ENCODE assay signal across 13 cellular contexts in genomic region chr12:11773889-11774677, GRCh38.
A peak's percentile ranks its signal among the peaks of the same experiment; 100 is the strongest.
DNase-seq lines count a peak whose midpoint lies in the region; ATAC-seq and TF ChIP-seq lines count a peak whose summit lies in the region.
"Had no signal": no experiment of that assay in that cellular context is flagged by ENCODE, and none has a peak within 500 bp of the region (broad histone marks: within the 10 kb centered on the region; RNA-seq: fewer than 3 reads in every experiment).

No MANE protein-coding gene starts in this region.

- H4K20me1 ChIP-seq in BLaER1 = no peaks in the 10 kb centered on the region

- peak overlapping the region; percentile 56 for H3K9ac ChIP-seq in BLaER1
- H3K9ac ChIP-seq in muscle layer of colon (ENCODE audit: low read length) = no peak overlapping the region

- H3K4me3 Mint-ChIP-seq in WTC11 = no peak overlapping the region

- TF ChIP-seq CTCF in HL-60 (IDR thresholded peaks at IDR 0.05; ENCODE audit: insufficient read depth, low read length) (no peak), WTC11 (IDR thresholded peaks at IDR 0.05) (no peak), uterus (IDR thresholded peaks at IDR 0.05) (no peak)

- H3K27ac Mint-ChIP-seq in WTC11 = peak overlapping the region; percentile 5; the same call in 1 of the 2 replicates

- POLR2A ChIA-PET in WTC11 (lab: Charles Lee) = no interaction called here

- peak; percentile 91 to 99 for DNase-seq in HL-60 (ENCODE audit: low read depth in 1 of 2, low spot score in 1 of 2)
- no peak for DNase-seq in WTC11 (ENCODE audit: low spot score)
- no peak for DNase-seq in NCI-H1436 (lab: John Stamatoyannopoulos, UW)
- no peak for DNase-seq in A172 (ENCODE audit: low spot score)
- no peak for DNase-seq in uterus
- DNase-seq in NCI-H226 = no peak
- DNase-seq: COR-L47; heart right ventricle; naive thymus-derived CD8-positive, alpha-beta T cell; NCI-H2227 treated with DMSO at 0.1 percent for 48 hours; stimulated activated CD4-positive, alpha-beta T cell treated with anti-CD3 and anti-CD28 coated beads, Interleukin-15, amount 100 ng/mL, for 24 hours had no signal

- ATAC-seq in WTC11 = no peak
- ATAC-seq: naive thymus-derived CD8-positive, alpha-beta T cell had no signal

- H3K9me3 ChIP-seq in BLaER1 = peaks cover 6% of the 10 kb centered on the region; the same call in 1 of the 2 replicates
- no peaks in the 10 kb centered on the region for H3K9me3 ChIP-seq in muscle layer of colon (ENCODE audit: low read length)
- no peaks in the 10 kb centered on the region for H3K9me3 ChIP-seq in uterus
- H3K9me3 ChIP-seq: heart right ventricle had no signal

- TF ChIP-seq POLR2A in uterus (IDR thresholded peaks at IDR 0.05) = no peak

- peaks cover 30% of the 10 kb centered on the region for H3K36me3 ChIP-seq in BLaER1
- H3K36me3 ChIP-seq in muscle layer of colon (ENCODE audit: insufficient read depth, low read length) = no peaks in the 10 kb centered on the region
- no peaks in the 10 kb centered on the region for H3K36me3 ChIP-seq in uterus

- intact Hi-C loops in uterus (cut with DNase I; ENCODE audit: low total_unique reads) = no loop called here

- H3K4me1 ChIP-seq in BLaER1 (peaks cover 97% of the 10 kb centered on the region), muscle layer of colon (ENCODE audit: insufficient read depth, low read length) (peaks cover 50% of the 10 kb centered on the region), uterus (peaks cover 0 to 3% of the 10 kb centered on the region in 2 donors)

- H3K4me2 ChIP-seq in BLaER1 = peak overlapping the region; percentile 72

- CTCF ChIA-PET in WTC11 (lab: Charles Lee) = interaction anchor here (0.5 kb wide), 1 partner anchor 801 kb away, joined by 3 read pairs; no protein-coding TSS in a partner anchor

- H3K27me3 ChIP-seq in BLaER1 (no peaks in the 10 kb centered on the region), HL-60 (ENCODE audit: insufficient read depth, poor library complexity, severe bottlenecking) (no peaks in the 10 kb centered on the region), muscle layer of colon (ENCODE audit: control insufficient read depth in 1 of 2, insufficient read depth in 2 of 2, low read length in 2 of 2) (no peaks in the 10 kb centered on the region), uterus (no peaks in the 10 kb centered on the region)
- H3K27me3 ChIP-seq: heart right ventricle had no signal

- H3K27me3 Mint-ChIP-seq in WTC11 (ENCODE audit: low read depth) = no peaks in the 10 kb centered on the region
- H3K27me3 Mint-ChIP-seq: naive thymus-derived CD8-positive, alpha-beta T cell had no signal

- H3K27ac ChIP-seq in BLaER1 (peak overlapping the region; percentile 62), HL-60 (replicated peaks) (peak overlapping the region; percentile 96), muscle layer of colon (ENCODE audit: low read depth, low read length) (peak overlapping the region; percentile 6), uterus (no peak overlapping the region)

- peaks cover 15% of the 10 kb centered on the region for H3K4me1 Mint-ChIP-seq in WTC11

- no peaks in the 10 kb centered on the region; the same call in 1 of the 2 replicates for H3K9me3 Mint-ChIP-seq in WTC11
- H3K9me3 Mint-ChIP-seq: naive thymus-derived CD8-positive, alpha-beta T cell had no signal

- no peaks in the 10 kb centered on the region for H3K36me3 Mint-ChIP-seq in WTC11

- H3K4me3 ChIP-seq in BLaER1 = peak overlapping the region; percentile 14; the same call in 1 of the 2 replicates
- H3K4me3 ChIP-seq in HL-60 (replicated peaks; ENCODE audit: insufficient read depth, low read length) = no peak overlapping the region
- H3K4me3 ChIP-seq in muscle layer of colon (ENCODE audit: low read depth in 1 of 2, low read length in 2 of 2) = no peak overlapping the region
- no peak overlapping the region for H3K4me3 ChIP-seq in uterus
- H3K4me3 ChIP-seq: heart right ventricle had no signal

TF ChIP-seq in WTC11, 78 proteins besides CTCF, POLR2A, EP300 and RAD21 (continues in another document):
- TF ChIP-seq PRRX2 (CRISPR knock-in tag; IDR thresholded peaks at IDR 0.05) = no peak
- TF ChIP-seq GRHL2 (CRISPR knock-in tag; IDR thresholded peaks at IDR 0.05; ENCODE audit: insufficient replicate concordance, severe bottlenecking) = no peak
- TF ChIP-seq, protein P1, sequence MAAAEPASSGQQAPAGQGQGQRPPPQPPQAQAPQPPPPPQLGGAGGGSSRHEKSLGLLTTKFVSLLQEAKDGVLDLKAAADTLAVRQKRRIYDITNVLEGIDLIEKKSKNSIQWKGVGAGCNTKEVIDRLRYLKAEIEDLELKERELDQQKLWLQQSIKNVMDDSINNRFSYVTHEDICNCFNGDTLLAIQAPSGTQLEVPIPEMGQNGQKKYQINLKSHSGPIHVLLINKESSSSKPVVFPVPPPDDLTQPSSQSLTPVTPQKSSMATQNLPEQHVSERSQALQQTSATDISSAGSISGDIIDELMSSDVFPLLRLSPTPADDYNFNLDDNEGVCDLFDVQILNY (CRISPR knock-in tag; IDR thresholded peaks at IDR 0.05) = no peak
- TF ChIP-seq ZMAT4 (CRISPR knock-in tag; IDR thresholded peaks at IDR 0.05) = no peak
- no peak for TF ChIP-seq FOXK1 (CRISPR knock-in tag; IDR thresholded peaks at IDR 0.05)
- TF ChIP-seq FOXP4 (CRISPR knock-in tag; IDR thresholded peaks at IDR 0.05) = no peak
- TF ChIP-seq ESRRA (CRISPR knock-in tag; IDR thresholded peaks at IDR 0.05; ENCODE audit: borderline replicate concordance) = no peak
- TF ChIP-seq STAT6 (CRISPR knock-in tag; conservative IDR thresholded peaks at IDR 0.05; ENCODE audit: low read depth) = no peak
- TF ChIP-seq, protein P2, sequence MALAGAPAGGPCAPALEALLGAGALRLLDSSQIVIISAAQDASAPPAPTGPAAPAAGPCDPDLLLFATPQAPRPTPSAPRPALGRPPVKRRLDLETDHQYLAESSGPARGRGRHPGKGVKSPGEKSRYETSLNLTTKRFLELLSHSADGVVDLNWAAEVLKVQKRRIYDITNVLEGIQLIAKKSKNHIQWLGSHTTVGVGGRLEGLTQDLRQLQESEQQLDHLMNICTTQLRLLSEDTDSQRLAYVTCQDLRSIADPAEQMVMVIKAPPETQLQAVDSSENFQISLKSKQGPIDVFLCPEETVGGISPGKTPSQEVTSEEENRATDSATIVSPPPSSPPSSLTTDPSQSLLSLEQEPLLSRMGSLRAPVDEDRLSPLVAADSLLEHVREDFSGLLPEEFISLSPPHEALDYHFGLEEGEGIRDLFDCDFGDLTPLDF (CRISPR knock-in tag; IDR thresholded peaks at IDR 0.05) = no peak
- TF ChIP-seq SOX15 (CRISPR knock-in tag; IDR thresholded peaks at IDR 0.05) = no peak
- TF ChIP-seq ATF2 (CRISPR knock-in tag; IDR thresholded peaks at IDR 0.05; ENCODE audit: borderline replicate concordance, low read depth) = no peak
- TF ChIP-seq SMAD3 (CRISPR knock-in tag; IDR thresholded peaks at IDR 0.05; ENCODE audit: borderline replicate concordance) = no peak
- no peak for TF ChIP-seq ZNF671 (CRISPR knock-in tag; IDR thresholded peaks at IDR 0.05)

Comparison
In these comparisons a context has a peak if more than half of its experiments do, and no peak if none do; other contexts are left out.
1. H3K27ac ChIP-seq: peak in BLaER1 (single experiment), HL-60 (single experiment) and muscle layer of colon (single experiment); none in uterus (0 of 2).
2. DNase-seq: peak in HL-60 (2 of 2); none in WTC11 (single experiment), NCI-H1436 (single experiment), A172 (single experiment), uterus (0 of 2) and NCI-H226 (single experiment).